ENCODE assay signal across 1 cellular context in genomic region chr7:12584940-12585339, GRCh38.
TF ChIP-seq lines count a peak whose summit lies in the region.

No MANE protein-coding gene starts in this region.

TF ChIP-seq in GM23338, 12 proteins besides CTCF, POLR2A, EP300 and RAD21 (continued from another document):
- no peak for TF ChIP-seq REST (IDR thresholded peaks at IDR 0.05; ENCODE audit: unreplicated experiment)
- no peak for TF ChIP-seq EZH2 (IDR thresholded peaks at IDR 0.05; ENCODE audit: low read depth, unreplicated experiment)
- TF ChIP-seq EZH2phosphoT487 (IDR thresholded peaks at IDR 0.05; ENCODE audit: unreplicated experiment): no peak
